ENCODE assay signal across 1 cellular context in the genomic region with DNA sequence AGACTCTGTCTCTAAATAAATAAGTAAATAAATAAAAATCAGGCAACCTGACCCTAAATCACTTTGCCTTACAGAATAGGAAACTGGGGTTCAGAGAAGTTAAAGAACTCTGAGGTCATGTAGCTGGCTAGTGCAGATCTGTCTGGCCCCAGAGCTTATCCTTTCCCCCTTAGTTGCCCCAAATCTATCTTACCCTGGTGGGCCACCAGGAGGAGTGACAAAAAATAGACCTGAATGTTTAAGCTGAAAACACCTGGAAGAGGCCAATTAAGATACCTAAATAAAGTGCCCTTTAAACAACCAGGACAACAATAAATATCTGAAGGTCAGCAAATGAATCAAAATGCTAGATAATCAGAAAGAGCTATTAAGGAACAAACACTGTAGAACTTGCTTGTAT.
TF ChIP-seq lines count a peak whose summit lies in the region.

No MANE protein-coding gene starts in this region.

TF ChIP-seq in GM23338, 12 proteins besides CTCF, POLR2A, EP300 and RAD21 (continued from another document):
- TF ChIP-seq ZNF331 (CRISPR knock-in tag; IDR thresholded peaks at IDR 0.05; ENCODE audit: low read depth) (no peak), STAT1 (IDR thresholded peaks at IDR 0.05; ENCODE audit: unreplicated experiment) (no peak), EZH2 (IDR thresholded peaks at IDR 0.05; ENCODE audit: low read depth, unreplicated experiment) (no peak)
- TF ChIP-seq, protein P1, sequence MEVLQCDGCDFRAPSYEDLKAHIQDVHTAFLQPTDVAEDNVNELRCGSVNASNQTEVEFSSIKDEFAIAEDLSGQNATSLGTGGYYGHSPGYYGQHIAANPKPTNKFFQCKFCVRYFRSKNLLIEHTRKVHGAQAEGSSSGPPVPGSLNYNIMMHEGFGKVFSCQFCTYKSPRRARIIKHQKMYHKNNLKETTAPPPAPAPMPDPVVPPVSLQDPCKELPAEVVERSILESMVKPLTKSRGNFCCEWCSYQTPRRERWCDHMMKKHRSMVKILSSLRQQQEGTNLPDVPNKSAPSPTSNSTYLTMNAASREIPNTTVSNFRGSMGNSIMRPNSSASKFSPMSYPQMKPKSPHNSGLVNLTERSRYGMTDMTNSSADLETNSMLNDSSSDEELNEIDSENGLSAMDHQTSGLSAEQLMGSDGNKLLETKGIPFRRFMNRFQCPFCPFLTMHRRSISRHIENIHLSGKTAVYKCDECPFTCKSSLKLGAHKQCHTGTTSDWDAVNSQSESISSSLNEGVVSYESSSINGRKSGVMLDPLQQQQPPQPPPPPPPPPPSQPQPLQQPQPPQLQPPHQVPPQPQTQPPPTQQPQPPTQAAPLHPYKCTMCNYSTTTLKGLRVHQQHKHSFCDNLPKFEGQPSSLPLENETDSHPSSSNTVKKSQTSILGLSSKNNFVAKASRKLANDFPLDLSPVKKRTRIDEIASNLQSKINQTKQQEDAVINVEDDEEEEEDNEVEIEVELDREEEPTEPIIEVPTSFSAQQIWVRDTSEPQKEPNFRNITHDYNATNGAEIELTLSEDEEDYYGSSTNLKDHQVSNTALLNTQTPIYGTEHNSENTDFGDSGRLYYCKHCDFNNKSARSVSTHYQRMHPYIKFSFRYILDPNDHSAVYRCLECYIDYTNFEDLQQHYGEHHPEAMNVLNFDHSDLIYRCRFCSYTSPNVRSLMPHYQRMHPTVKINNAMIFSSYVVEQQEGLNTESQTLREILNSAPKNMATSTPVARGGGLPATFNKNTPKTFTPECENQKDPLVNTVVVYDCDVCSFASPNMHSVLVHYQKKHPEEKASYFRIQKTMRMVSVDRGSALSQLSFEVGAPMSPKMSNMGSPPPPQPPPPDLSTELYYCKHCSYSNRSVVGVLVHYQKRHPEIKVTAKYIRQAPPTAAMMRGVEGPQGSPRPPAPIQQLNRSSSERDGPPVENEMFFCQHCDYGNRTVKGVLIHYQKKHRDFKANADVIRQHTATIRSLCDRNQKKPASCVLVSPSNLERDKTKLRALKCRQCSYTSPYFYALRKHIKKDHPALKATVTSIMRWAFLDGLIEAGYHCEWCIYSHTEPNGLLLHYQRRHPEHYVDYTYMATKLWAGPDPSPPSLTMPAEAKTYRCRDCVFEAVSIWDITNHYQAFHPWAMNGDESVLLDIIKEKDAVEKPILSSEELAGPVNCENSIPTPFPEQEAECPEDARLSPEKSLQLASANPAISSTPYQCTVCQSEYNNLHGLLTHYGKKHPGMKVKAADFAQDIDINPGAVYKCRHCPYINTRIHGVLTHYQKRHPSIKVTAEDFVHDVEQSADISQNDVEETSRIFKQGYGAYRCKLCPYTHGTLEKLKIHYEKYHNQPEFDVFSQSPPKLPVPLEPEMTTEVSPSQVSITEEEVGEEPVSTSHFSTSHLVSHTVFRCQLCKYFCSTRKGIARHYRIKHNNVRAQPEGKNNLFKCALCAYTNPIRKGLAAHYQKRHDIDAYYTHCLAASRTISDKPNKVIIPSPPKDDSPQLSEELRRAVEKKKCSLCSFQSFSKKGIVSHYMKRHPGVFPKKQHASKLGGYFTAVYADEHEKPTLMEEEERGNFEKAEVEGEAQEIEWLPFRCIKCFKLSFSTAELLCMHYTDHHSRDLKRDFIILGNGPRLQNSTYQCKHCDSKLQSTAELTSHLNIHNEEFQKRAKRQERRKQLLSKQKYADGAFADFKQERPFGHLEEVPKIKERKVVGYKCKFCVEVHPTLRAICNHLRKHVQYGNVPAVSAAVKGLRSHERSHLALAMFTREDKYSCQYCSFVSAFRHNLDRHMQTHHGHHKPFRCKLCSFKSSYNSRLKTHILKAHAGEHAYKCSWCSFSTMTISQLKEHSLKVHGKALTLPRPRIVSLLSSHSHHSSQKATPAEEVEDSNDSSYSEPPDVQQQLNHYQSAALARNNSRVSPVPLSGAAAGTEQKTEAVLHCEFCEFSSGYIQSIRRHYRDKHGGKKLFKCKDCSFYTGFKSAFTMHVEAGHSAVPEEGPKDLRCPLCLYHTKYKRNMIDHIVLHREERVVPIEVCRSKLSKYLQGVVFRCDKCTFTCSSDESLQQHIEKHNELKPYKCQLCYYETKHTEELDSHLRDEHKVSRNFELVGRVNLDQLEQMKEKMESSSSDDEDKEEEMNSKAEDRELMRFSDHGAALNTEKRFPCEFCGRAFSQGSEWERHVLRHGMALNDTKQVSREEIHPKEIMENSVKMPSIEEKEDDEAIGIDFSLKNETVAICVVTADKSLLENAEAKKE (CRISPR knock-in tag; IDR thresholded peaks at IDR 0.05): no peak
